In genomic region chr2:101697124-101697793, GRCh38 we compare ENCODE assay signal across 9 cellular contexts. TPM values are rescaled to one million over a fixed set of nuclear protein-coding genes. Genes with fewer than 3 reads are reported as not detected.
DNase-seq lines count a peak whose midpoint lies in the region; ATAC-seq, FAIRE-seq and TF ChIP-seq lines count a peak whose summit lies in the region.
"Had no signal": no experiment of that assay in that cellular context is flagged by ENCODE, and none has a peak within 500 bp of the region (broad histone marks: within the 10 kb centered on the region; RNA-seq: fewer than 3 reads in every experiment).

Gene MAP4K4 (plus strand): TSS chr2:101697707. CDS start chr2:101698081, 374 bp downstream.

- H4K20me1 ChIP-seq in Karpas-422 (ENCODE audit: insufficient read depth, low read depth, low read length), result no peaks in the 10 kb centered on the region

- H3K4me2 ChIP-seq in Karpas-422 (ENCODE audit: low read depth, low read length, poor library complexity, severe bottlenecking), result peak within 1 kb of the TSS; percentile 76

- H3K4me3 Mint-ChIP-seq in activated naive CD4-positive, alpha-beta T cell treated with anti-CD3 and anti-CD28 coated beads for 36 hours, result peak within 1 kb of the TSS; percentile 78
- H3K4me3 Mint-ChIP-seq in neural crest cell, result peak within 1 kb of the TSS; percentile 94

- H3K4me3 ChIP-seq in Karpas-422 (ENCODE audit: low read length) (peak within 1 kb of the TSS; percentile 69), SK-N-MC (peak within 1 kb of the TSS; percentile 88), stomach smooth muscle (ENCODE audit: low read length in 2 of 2) (peak within 1 kb of the TSS; percentile 73 to 88)

- no peak within 1 kb of the TSS for H3K27ac ChIP-seq in Karpas-422 (ENCODE audit: low read length)
- peak within 1 kb of the TSS; percentile 30; the same call in 1 of the 2 replicates for H3K27ac ChIP-seq in SK-N-MC
- peak within 1 kb of the TSS; percentile 71 for H3K27ac ChIP-seq in stomach smooth muscle (ENCODE audit: low read length)

- peak; percentile 52 for ATAC-seq in GM19455 (IDR thresholded peaks at IDR 0.05; ENCODE audit: unreplicated experiment)

- H3K79me2 ChIP-seq in Karpas-422 (ENCODE audit: low read length), result no peaks in the 10 kb centered on the region

- no peaks in the 10 kb centered on the region for H3K27me3 Mint-ChIP-seq in activated naive CD4-positive, alpha-beta T cell treated with anti-CD3 and anti-CD28 coated beads for 36 hours (ENCODE audit: low read depth)
- peaks cover 13% of the 10 kb centered on the region for H3K27me3 Mint-ChIP-seq in neural crest cell (ENCODE audit: low read depth)

- peak; percentile 41 for TF ChIP-seq CTCF in neural crest cell (conservative IDR thresholded peaks at IDR 0.05)

- no peaks in the 10 kb centered on the region for H3K36me3 ChIP-seq in Karpas-422 (ENCODE audit: insufficient read depth, low read length)
- H3K36me3 ChIP-seq in SK-N-MC (ENCODE audit: insufficient read depth, low read length), result peaks cover 16% of the 10 kb centered on the region
- H3K36me3 ChIP-seq in stomach smooth muscle (ENCODE audit: control insufficient read depth in 2 of 2, insufficient read depth in 2 of 2, low read length in 2 of 2), result no peaks in the 10 kb centered on the region

- FAIRE-seq in frontal cortex (lab: Jason Lieb, UNC), result no peak
- FAIRE-seq: TTC549 had no signal

- peaks cover 33% of the 10 kb centered on the region for H3K4me1 Mint-ChIP-seq in activated naive CD4-positive, alpha-beta T cell treated with anti-CD3 and anti-CD28 coated beads for 36 hours (ENCODE audit: low read depth)
- peaks cover 8% of the 10 kb centered on the region for H3K4me1 Mint-ChIP-seq in neural crest cell

- H3K9me3 Mint-ChIP-seq in activated naive CD4-positive, alpha-beta T cell treated with anti-CD3 and anti-CD28 coated beads for 36 hours, result peaks cover 2% of the 10 kb centered on the region
- H3K9me3 Mint-ChIP-seq in neural crest cell, result peaks cover 3% of the 10 kb centered on the region

- H3K4me1 ChIP-seq in Karpas-422 (ENCODE audit: low read length) (peaks cover 18% of the 10 kb centered on the region), stomach smooth muscle (ENCODE audit: control insufficient read depth, insufficient read depth, low read length) (peaks cover 19% of the 10 kb centered on the region)

- intact Hi-C loops in activated naive CD4-positive, alpha-beta T cell treated with anti-CD3 and anti-CD28 coated beads for 36 hours (cut with micrococcal nuclease), result loop anchor here (1.0 to 5.0 kb wide), 3 partner anchors 180 to 445 kb away; partner anchors contain the start of gene CNOT11

- H3K27ac Mint-ChIP-seq in activated naive CD4-positive, alpha-beta T cell treated with anti-CD3 and anti-CD28 coated beads for 36 hours, result peak within 1 kb of the TSS; percentile 81
- peak within 1 kb of the TSS; percentile 82 for H3K27ac Mint-ChIP-seq in neural crest cell (ENCODE audit: unreplicated experiment)

- H3K9ac ChIP-seq in Karpas-422 (ENCODE audit: low read length) (peak within 1 kb of the TSS; percentile 53), SK-N-MC (ENCODE audit: insufficient read length) (peak within 1 kb of the TSS; percentile 80), stomach smooth muscle (ENCODE audit: low read length in 2 of 2) (peak within 1 kb of the TSS; percentile 75 to 77)

- no peaks in the 10 kb centered on the region for H3K9me2 ChIP-seq in Karpas-422 (replicated peaks; ENCODE audit: insufficient read depth, low read length)

- no peaks in the 10 kb centered on the region; the same call in 1 of the 2 replicates for H3K27me3 ChIP-seq in Karpas-422 (ENCODE audit: low read length)
- H3K27me3 ChIP-seq in stomach smooth muscle (ENCODE audit: control insufficient read depth in 1 of 2, insufficient read depth in 2 of 2, low read length in 2 of 2), result no peaks in the 10 kb centered on the region

- CTCF ChIA-PET in activated naive CD4-positive, alpha-beta T cell treated with anti-CD3 and anti-CD28 coated beads for 36 hours (lab: Charles Lee), result interaction anchor here (0.6 to 1.4 kb wide), 10 partner anchors 9 to 278 kb away, joined by 3 to 5 read pairs (median 3); no protein-coding TSS in a partner anchor

- H3K9me3 ChIP-seq in Karpas-422 (ENCODE audit: low read length) (no peaks in the 10 kb centered on the region), SK-N-MC (ENCODE audit: low read depth, low read length) (no peaks in the 10 kb centered on the region), stomach smooth muscle (ENCODE audit: control insufficient read depth in 2 of 2, low read length in 2 of 2) (no peaks in the 10 kb centered on the region)

- H2AFZ ChIP-seq in Karpas-422 (ENCODE audit: low read length), result peak within 1 kb of the TSS; percentile 96

- peaks cover 10% of the 10 kb centered on the region for H3K36me3 Mint-ChIP-seq in activated naive CD4-positive, alpha-beta T cell treated with anti-CD3 and anti-CD28 coated beads for 36 hours (ENCODE audit: low read depth)
- H3K36me3 Mint-ChIP-seq in neural crest cell (ENCODE audit: low read depth), result peaks cover 7% of the 10 kb centered on the region

- DNase-seq in C1 segment of cervical spinal cord (lab: John Stamatoyannopoulos, UW) (peak in 13 of 14 donors; percentile 39 to 87 (median 76)), Karpas-422 (peak; percentile 67), SK-N-MC (ENCODE audit: low read depth, low spot score) (no peak), frontal cortex (ENCODE audit: low spot score in 2 of 2) (peak; percentile 85 to 91), neural crest cell (ENCODE audit: low read depth, low spot score) (peak; percentile 61)
- peak; percentile 82 for DNase-seq in activated naive CD4-positive, alpha-beta T cell treated with anti-CD3 and anti-CD28 coated beads for 36 hours

RNA-seq across cellular contexts. Expression of gene MAP4K4, which starts in this region (rescaled TPM):
- 2.7 and 4.5 TPM in 2 replicates for total RNA-seq in Karpas-422 (2014; rRNA removed; shearing (Covaris generic); ENCODE audit: low replicate concordance)
- 100 to 1,000 TPM; 126 to 131 TPM for total RNA-seq in activated naive CD4-positive, alpha-beta T cell treated with anti-CD3 and anti-CD28 coated beads for 36 hours
- 161 TPM for total RNA-seq in frontal cortex
- 209 and 212 TPM in 2 replicates for total RNA-seq in neural crest cell

Comparison
In these comparisons a context has a peak if more than half of its experiments do, and no peak if none do; other contexts are left out.
1. RNA of gene MAP4K4 (total RNA-seq): 209 to 212 TPM in neural crest cell, 161 TPM in frontal cortex (single experiment) and 126 to 131 TPM in activated naive CD4-positive, alpha-beta T cell treated with anti-CD3 and anti-CD28 coated beads for 36 hours; 2.7 to 4.5 TPM in Karpas-422; every median in the first group is over 10 times any median in the second.
2. Peak in every context shown above with its lines, with median percentiles within 50 percentile points of each other: H3K4me3 ChIP-seq and H3K9ac ChIP-seq.